ENCODE assay signal across 11 cellular contexts in genomic region chr4:38574559-38575333, GRCh38.
DNase-seq lines count a peak whose midpoint lies in the region; TF ChIP-seq lines count a peak whose summit lies in the region.
"Had no signal": no experiment of that assay in that cellular context is flagged by ENCODE, and none has a peak within 500 bp of the region (broad histone marks: within the 10 kb centered on the region; RNA-seq: fewer than 3 reads in every experiment).

No MANE protein-coding gene starts in this region.

- peak overlapping the region; percentile 71 for H3K27ac Mint-ChIP-seq in dendritic cell treated with granulocyte-macrophage colony-stimulating factor and Interleukin-4, amounts not matched to agents 40 ng/mL and 50 ng/mL, for 4 days

- peaks cover 12 to 16% of the 10 kb centered on the region in 2 experiments for H3K4me1 ChIP-seq in neutrophil (ENCODE audit: control insufficient read depth in 1 of 2, insufficient read depth in 1 of 2, low read depth in 1 of 2, low read length in 1 of 2)

- H3K27me3 Mint-ChIP-seq in dendritic cell treated with granulocyte-macrophage colony-stimulating factor and Interleukin-4, amounts not matched to agents 40 ng/mL and 50 ng/mL, for 4 days: no peaks in the 10 kb centered on the region

- no peak overlapping the region for H3K4me3 Mint-ChIP-seq in dendritic cell treated with granulocyte-macrophage colony-stimulating factor and Interleukin-4, amounts not matched to agents 40 ng/mL and 50 ng/mL, for 4 days
- H3K4me3 Mint-ChIP-seq: CD4-positive, CD25-positive, alpha-beta regulatory T cell had no signal

- intact Hi-C loops in dendritic cell treated with granulocyte-macrophage colony-stimulating factor and Interleukin-4, amounts not matched to agents 40 ng/mL and 50 ng/mL, for 4 days (cut with micrococcal nuclease): loop anchor here (5.0 kb wide), 1 partner anchor 37 kb away; no protein-coding TSS in a partner anchor

- peaks cover 30% of the 10 kb centered on the region for H3K4me1 Mint-ChIP-seq in dendritic cell treated with granulocyte-macrophage colony-stimulating factor and Interleukin-4, amounts not matched to agents 40 ng/mL and 50 ng/mL, for 4 days (ENCODE audit: low read depth)

- in situ Hi-C loops in Caki2 (cut with HindIII; ENCODE audit: low pct_unique_long_range_greater_than_20kb, low sequenced_read_pairs): no loop called here

- no peak for TF ChIP-seq CTCF in neutrophil (IDR thresholded peaks at IDR 0.05)
- no peak for TF ChIP-seq CTCF in foreskin fibroblast (IDR thresholded peaks at IDR 0.05; ENCODE audit: low read depth, low read length)

- H3K27me3 ChIP-seq in neutrophil (no peaks in the 10 kb centered on the region), MG63 (no peaks in the 10 kb centered on the region)

- no peaks in the 10 kb centered on the region for H3K36me3 ChIP-seq in neutrophil
- H3K36me3 ChIP-seq in MG63: no peaks in the 10 kb centered on the region

- DNase-seq in Caki2 (ENCODE audit: low read depth): peak; percentile 59
- DNase-seq in NCI-H446 treated with DMSO at 0.1 percent for 48 hours (lab: John Stamatoyannopoulos, UW): peak; percentile 42
- no peak for DNase-seq in stimulated activated CD4-positive, alpha-beta T cell treated with anti-CD3 and anti-CD28 coated beads, Interleukin-1b, Interleukin-23, amount 100 ng/mL, for 48 hours
- no peak for DNase-seq in MG63
- DNase-seq in stimulated activated CD4-positive, alpha-beta T cell treated with anti-CD3 and anti-CD28 coated beads, Interleukin-2, amount 100 ng/mL, for 48 hours: no peak
- no peak for DNase-seq in foreskin fibroblast
- DNase-seq: CD4-positive, CD25-positive, alpha-beta regulatory T cell; T1000 had no signal

- H3K4me3 ChIP-seq in neutrophil (ENCODE audit: low read depth in 1 of 2, low read length in 1 of 2): peak overlapping the region; percentile 1 to 3
- no peak overlapping the region for H3K4me3 ChIP-seq in MG63
- no peak overlapping the region for H3K4me3 ChIP-seq in foreskin fibroblast (ENCODE audit: low read depth in 1 of 2, low read length in 2 of 2)

- peak overlapping the region; percentile 76 for H3K27ac ChIP-seq in neutrophil
- H3K27ac ChIP-seq: KMS-11 had no signal

- H3K9me3 ChIP-seq in neutrophil: no peaks in the 10 kb centered on the region
- no peaks in the 10 kb centered on the region for H3K9me3 ChIP-seq in MG63

- no peaks in the 10 kb centered on the region for H3K36me3 Mint-ChIP-seq in dendritic cell treated with granulocyte-macrophage colony-stimulating factor and Interleukin-4, amounts not matched to agents 40 ng/mL and 50 ng/mL, for 4 days (ENCODE audit: low read depth)
- H3K36me3 Mint-ChIP-seq: CD4-positive, CD25-positive, alpha-beta regulatory T cell had no signal

- H3K9me3 Mint-ChIP-seq in dendritic cell treated with granulocyte-macrophage colony-stimulating factor and Interleukin-4, amounts not matched to agents 40 ng/mL and 50 ng/mL, for 4 days: peaks cover 9% of the 10 kb centered on the region

Comparison
In these comparisons a context has a peak if more than half of its experiments do, and no peak if none do; other contexts are left out.
1. DNase-seq: peak in Caki2 (single experiment) and NCI-H446 treated with DMSO at 0.1 percent for 48 hours (single experiment); none in stimulated activated CD4-positive, alpha-beta T cell treated with anti-CD3 and anti-CD28 coated beads, Interleukin-1b, Interleukin-23, amount 100 ng/mL, for 48 hours (single experiment), MG63 (single experiment), stimulated activated CD4-positive, alpha-beta T cell treated with anti-CD3 and anti-CD28 coated beads, Interleukin-2, amount 100 ng/mL, for 48 hours (0 of 2) and foreskin fibroblast (0 of 2).
2. H3K4me3 ChIP-seq: peak in neutrophil (2 of 2); none in MG63 (single experiment) and foreskin fibroblast (0 of 2).